ENCODE assay signal across 26 cellular contexts in genomic region chr3:110687138-110687537, GRCh38.
DNase-seq lines count a peak whose midpoint lies in the region; ATAC-seq and TF ChIP-seq lines count a peak whose summit lies in the region.
"Had no signal": no experiment of that assay in that cellular context is flagged by ENCODE, and none has a peak within 500 bp of the region (broad histone marks: within the 10 kb centered on the region; RNA-seq: fewer than 3 reads in every experiment).

No MANE protein-coding gene starts in this region.

- no peak overlapping the region for H3K9ac ChIP-seq in HUES48 (ENCODE audit: low read depth, low read length)

- DNase-seq in fibroblast of mammary gland (ENCODE audit: low read depth), result peak; percentile 9
- DNase-seq in osteoblast (ENCODE audit: insufficient read length, low spot score, missing footprints), result peak; percentile 15
- DNase-seq in activated naive CD8-positive, alpha-beta T cell treated with anti-CD3 and anti-CD28 coated beads, Interleukin-2, amount 50 U/mL, for 24 hours, result no peak
- DNase-seq in activated naive CD4-positive, alpha-beta T cell treated with Interleukin-2 at 50 U/mL for 16 hours, result no peak
- no peak for DNase-seq in HEK293T (ENCODE audit: extremely low spot score)
- DNase-seq in stimulated activated naive CD8-positive, alpha-beta T cell treated with anti-CD3 and anti-CD28 coated beads, Interleukin-15, amount 100 ng/mL, for 72 hours, result no peak
- DNase-seq: Calu3; CD8-positive, alpha-beta memory T cell; DMS79 treated with DMSO at 0.1 percent for 48 hours; HFFc6; NCI-H1092 treated with DMSO at 0.1 percent for 48 hours; NCI-H1436; NCI-H187; NCI-H2081 treated with DMSO at 0.1 percent for 48 hours; NCI-H2171 treated with DMSO at 0.1 percent for 48 hours; NCI-H446 treated with DMSO at 0.1 percent for 48 hours; NCI-H526; NCI-H82; NK-92 treated with Interleukin-12 subunit alpha and Interleukin-12 subunit beta, amount 100 ng/mL, for 24 hours had no signal

- CTCF ChIA-PET in HEK293T (lab: Yijun Ruan, JAX), result no interaction called here

- H3K36me3 ChIP-seq in HUES48 (ENCODE audit: control insufficient read depth, insufficient read depth, low read length) (no peaks in the 10 kb centered on the region), osteoblast (ENCODE audit: insufficient read depth, low read length) (no peaks in the 10 kb centered on the region)
- H3K36me3 ChIP-seq: SJSA1 had no signal

- no peak overlapping the region for H3K4me3 ChIP-seq in HUES48 (ENCODE audit: low read depth, low read length)
- H3K4me3 ChIP-seq in fibroblast of mammary gland (ENCODE audit: control insufficient read depth, low read depth, low read length), result no peak overlapping the region
- H3K4me3 ChIP-seq in osteoblast (ENCODE audit: insufficient read depth, low read length), result no peak overlapping the region
- H3K4me3 ChIP-seq: PC-9, SJSA1 had no signal

- H3K27me3 ChIP-seq in HUES48 (ENCODE audit: control insufficient read depth, insufficient read depth, low read length) (no peaks in the 10 kb centered on the region), osteoblast (ENCODE audit: insufficient read depth, low read length) (no peaks in the 10 kb centered on the region)
- H3K27me3 ChIP-seq: SJSA1 had no signal

- no peaks in the 10 kb centered on the region for H3K27me3 Mint-ChIP-seq in activated naive CD8-positive, alpha-beta T cell treated with anti-CD3 and anti-CD28 coated beads, Interleukin-2, amount 50 U/mL, for 24 hours
- H3K27me3 Mint-ChIP-seq in stimulated activated naive CD8-positive, alpha-beta T cell treated with anti-CD3 and anti-CD28 coated beads, Interleukin-15, amount 100 ng/mL, for 72 hours, result no peaks in the 10 kb centered on the region
- H3K27me3 Mint-ChIP-seq: B cell had no signal

- H3K27ac ChIP-seq in HUES48 (ENCODE audit: low read depth, low read length), result peak overlapping the region; percentile 91
- H3K27ac ChIP-seq in VCaP, result peak overlapping the region; percentile 72
- H3K27ac ChIP-seq in osteoblast (ENCODE audit: low read depth, low read length), result no peak overlapping the region
- H3K27ac ChIP-seq: C4-2B, PC-9, SJSA1 had no signal

- H3K4me1 ChIP-seq in HUES48 (ENCODE audit: control insufficient read depth, insufficient read depth, low read length) (peaks cover 45% of the 10 kb centered on the region), osteoblast (ENCODE audit: insufficient read depth, low read length) (no peaks in the 10 kb centered on the region)
- H3K4me1 ChIP-seq: SJSA1 had no signal

- no peak for ATAC-seq in activated naive CD8-positive, alpha-beta T cell treated with anti-CD3 and anti-CD28 coated beads, Interleukin-2, amount 50 U/mL, for 24 hours
- no peak for ATAC-seq in stimulated activated naive CD8-positive, alpha-beta T cell treated with anti-CD3 and anti-CD28 coated beads, Interleukin-15, amount 100 ng/mL, for 72 hours
- ATAC-seq: Right ventricle myocardium inferior had no signal

- no peaks in the 10 kb centered on the region for H4K20me1 ChIP-seq in osteoblast (ENCODE audit: insufficient read depth, low read length)

- H3K79me2 ChIP-seq in osteoblast (ENCODE audit: insufficient read depth, low read length), result no peaks in the 10 kb centered on the region

- H3K9me3 ChIP-seq in HUES48 (ENCODE audit: control insufficient read depth, insufficient read depth, low read length) (no peaks in the 10 kb centered on the region), osteoblast (ENCODE audit: low read depth, low read length) (no peaks in the 10 kb centered on the region)
- H3K9me3 ChIP-seq: SJSA1 had no signal

- no peak overlapping the region for H3K27ac Mint-ChIP-seq in activated naive CD8-positive, alpha-beta T cell treated with anti-CD3 and anti-CD28 coated beads, Interleukin-2, amount 50 U/mL, for 24 hours
- H3K27ac Mint-ChIP-seq in stimulated activated naive CD8-positive, alpha-beta T cell treated with anti-CD3 and anti-CD28 coated beads, Interleukin-15, amount 100 ng/mL, for 72 hours, result no peak overlapping the region
- H3K27ac Mint-ChIP-seq: B cell; CD8-positive, alpha-beta memory T cell; HFFc6 had no signal

- H3K4me1 Mint-ChIP-seq in activated naive CD8-positive, alpha-beta T cell treated with anti-CD3 and anti-CD28 coated beads, Interleukin-2, amount 50 U/mL, for 24 hours, result no peaks in the 10 kb centered on the region
- H3K4me1 Mint-ChIP-seq in stimulated activated naive CD8-positive, alpha-beta T cell treated with anti-CD3 and anti-CD28 coated beads, Interleukin-15, amount 100 ng/mL, for 72 hours, result no peaks in the 10 kb centered on the region
- H3K4me1 Mint-ChIP-seq: B cell; CD8-positive, alpha-beta memory T cell had no signal

- no peak overlapping the region for H3K4me3 Mint-ChIP-seq in activated naive CD8-positive, alpha-beta T cell treated with anti-CD3 and anti-CD28 coated beads, Interleukin-2, amount 50 U/mL, for 24 hours
- no peak overlapping the region for H3K4me3 Mint-ChIP-seq in stimulated activated naive CD8-positive, alpha-beta T cell treated with anti-CD3 and anti-CD28 coated beads, Interleukin-15, amount 100 ng/mL, for 72 hours
- H3K4me3 Mint-ChIP-seq: B cell; CD8-positive, alpha-beta memory T cell; HFFc6 had no signal

- no peak for TF ChIP-seq CTCF in VCaP (conservative IDR thresholded peaks at IDR 0.05)
- TF ChIP-seq CTCF in fibroblast of mammary gland (conservative IDR thresholded peaks at IDR 0.05; ENCODE audit: control insufficient read depth, insufficient read depth, low read depth, low read length), result no peak
- no peak for TF ChIP-seq CTCF in osteoblast (IDR thresholded peaks at IDR 0.05; ENCODE audit: extremely low read depth, low read depth, low read length)

- no peaks in the 10 kb centered on the region for H3K36me3 Mint-ChIP-seq in activated naive CD8-positive, alpha-beta T cell treated with anti-CD3 and anti-CD28 coated beads, Interleukin-2, amount 50 U/mL, for 24 hours (ENCODE audit: low read depth)
- H3K36me3 Mint-ChIP-seq: CD8-positive, alpha-beta memory T cell had no signal

- POLR2A ChIA-PET in HEK293T (lab: Yijun Ruan, JAX), result no interaction called here

- H2AFZ ChIP-seq in osteoblast (ENCODE audit: low read length), result no peak overlapping the region
- H2AFZ ChIP-seq: PC-9 had no signal

- no peaks in the 10 kb centered on the region for H3K9me3 Mint-ChIP-seq in activated naive CD8-positive, alpha-beta T cell treated with anti-CD3 and anti-CD28 coated beads, Interleukin-2, amount 50 U/mL, for 24 hours
- H3K9me3 Mint-ChIP-seq in stimulated activated naive CD8-positive, alpha-beta T cell treated with anti-CD3 and anti-CD28 coated beads, Interleukin-15, amount 100 ng/mL, for 72 hours, result no peaks in the 10 kb centered on the region
- H3K9me3 Mint-ChIP-seq: CD8-positive, alpha-beta memory T cell; HFFc6 had no signal

- no peak overlapping the region for H3K4me2 ChIP-seq in osteoblast (ENCODE audit: insufficient read depth, low read length)
- H3K4me2 ChIP-seq: PC-9 had no signal

TF ChIP-seq in HEK293T, 16 proteins besides CTCF, POLR2A, EP300 and RAD21:
- no peak for TF ChIP-seq TARDBP (IDR thresholded peaks at IDR 0.05)
- no peak for TF ChIP-seq ELF4 (IDR thresholded peaks at IDR 0.05)
- no peak for TF ChIP-seq CTBP1 (IDR thresholded peaks at IDR 0.05; ENCODE audit: borderline replicate concordance)
- no peak for TF ChIP-seq PKNOX1 (IDR thresholded peaks at IDR 0.05)
- no peak for TF ChIP-seq SP1 (IDR thresholded peaks at IDR 0.05)
TF ChIP-seq in HEK293T: peak in this region for 0.

Comparison
In these comparisons a context has a peak if more than half of its experiments do, and no peak if none do; other contexts are left out.
1. DNase-seq: peak in fibroblast of mammary gland (single experiment) and osteoblast (single experiment); none in activated naive CD8-positive, alpha-beta T cell treated with anti-CD3 and anti-CD28 coated beads, Interleukin-2, amount 50 U/mL, for 24 hours (single experiment), activated naive CD4-positive, alpha-beta T cell treated with Interleukin-2 at 50 U/mL for 16 hours (single experiment), HEK293T (single experiment) and stimulated activated naive CD8-positive, alpha-beta T cell treated with anti-CD3 and anti-CD28 coated beads, Interleukin-15, amount 100 ng/mL, for 72 hours (0 of 2).